In the genomic region with DNA sequence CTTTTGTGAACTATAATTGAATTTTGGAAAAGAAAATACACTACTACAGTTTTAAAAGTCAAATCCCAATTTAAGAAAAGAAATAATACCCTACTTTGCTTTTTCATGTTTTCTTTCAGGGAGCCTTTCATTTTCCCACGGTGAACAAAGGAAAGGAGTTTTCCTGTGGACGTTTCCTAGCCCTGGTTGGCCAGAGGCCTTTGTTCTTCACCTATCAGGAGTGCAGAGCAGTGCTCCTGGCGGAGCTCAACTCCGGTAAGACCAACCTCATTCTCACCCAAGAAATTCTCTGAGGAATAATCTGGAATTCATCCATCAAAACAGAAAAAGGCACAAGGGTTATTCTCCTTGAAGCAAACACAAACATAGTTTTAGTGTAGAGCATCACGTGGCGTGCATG, we compare ENCODE assay signal across 24 cellular contexts.
DNase-seq lines count a peak whose midpoint lies in the region; ATAC-seq and TF ChIP-seq lines count a peak whose summit lies in the region.
"Had no signal": no experiment of that assay in that cellular context is flagged by ENCODE, and none has a peak within 500 bp of the region (broad histone marks: within the 10 kb centered on the region; RNA-seq: fewer than 3 reads in every experiment).

No MANE protein-coding gene starts in this region.

- 17 to 32% (median 29%) methylated on average over 6 of the region's 6 CpGs for WGBS in stomach, 5 donors

- no peak for TF ChIP-seq CTCF in osteoblast (IDR thresholded peaks at IDR 0.05; ENCODE audit: extremely low read depth, low read depth, low read length)
- no peak for TF ChIP-seq CTCF in stomach (IDR thresholded peaks at IDR 0.05)
- TF ChIP-seq CTCF in omental fat pad (IDR thresholded peaks at IDR 0.05): no peak

- H3K36me3 ChIP-seq in osteoblast (ENCODE audit: insufficient read depth, low read length) (no peaks in the 10 kb centered on the region), stomach (no peaks in the 10 kb centered on the region)
- H3K36me3 ChIP-seq: BE2C; BLaER1 treated with 17β-estradiol and CSF1 and Interleukin-3, amounts not matched to agents 10 nM and 100 nM had no signal

- TF ChIP-seq POLR2A in stomach (IDR thresholded peaks at IDR 0.05): no peak

- H4K20me1 ChIP-seq in osteoblast (ENCODE audit: insufficient read depth, low read length): no peaks in the 10 kb centered on the region
- H4K20me1 ChIP-seq: BLaER1 treated with 17β-estradiol and CSF1 and Interleukin-3, amounts not matched to agents 10 nM and 100 nM had no signal

- DNase-seq in dermis blood vessel endothelial cell: peak; percentile 8
- DNase-seq in iris pigment epithelial cell (ENCODE audit: low read depth): peak; percentile 11
- no peak for DNase-seq in osteoblast (ENCODE audit: insufficient read length, low spot score, missing footprints)
- peak; percentile 29 for DNase-seq in stomach
- no peak for DNase-seq in UCSD-AML1 (lab: John Stamatoyannopoulos, UW; ENCODE audit: unreplicated experiment)
- no peak for DNase-seq in NCI-H446 (lab: John Stamatoyannopoulos, UW)
- no peak for DNase-seq in omental fat pad (ENCODE audit: low spot score)
- DNase-seq: 8988T; ACHN; AML-193; BE2C; CD4-positive, alpha-beta T cell; CD8-positive, alpha-beta memory T cell; DMS 273 treated with DMSO at 0.1 percent for 48 hours; DMS79; EL; GDM1; H9 had no signal

- H3K9me3 ChIP-seq in osteoblast (ENCODE audit: low read depth, low read length) (no peaks in the 10 kb centered on the region), stomach (no peaks in the 10 kb centered on the region)
- H3K9me3 ChIP-seq: A549; BE2C; BLaER1 treated with 17β-estradiol and CSF1 and Interleukin-3, amounts not matched to agents 10 nM and 100 nM had no signal

- H3K4me3 ChIP-seq in osteoblast (ENCODE audit: insufficient read depth, low read length) (no peak overlapping the region), stomach (peak overlapping the region in 1 of 4 donors; percentile 12)
- H3K4me3 ChIP-seq: A549; BLaER1 treated with 17β-estradiol and CSF1 and Interleukin-3, amounts not matched to agents 10 nM and 100 nM; GM12878; GM23338 had no signal

- H2AFZ ChIP-seq in osteoblast (ENCODE audit: low read length): peak overlapping the region; percentile 33
- H2AFZ ChIP-seq: GM23338 had no signal

- H3K27me3 ChIP-seq in osteoblast (ENCODE audit: insufficient read depth, low read length): no peaks in the 10 kb centered on the region
- peaks cover 0 to 5% (median 0%) of the 10 kb centered on the region in 3 donors for H3K27me3 ChIP-seq in stomach
- H3K27me3 ChIP-seq: BLaER1 treated with 17β-estradiol and CSF1 and Interleukin-3, amounts not matched to agents 10 nM and 100 nM had no signal

- intact Hi-C loops in stomach (cut with DNase I; ENCODE audit: low total_unique reads): no loop called here

- no peak overlapping the region for H3K4me2 ChIP-seq in osteoblast (ENCODE audit: insufficient read depth, low read length)
- H3K4me2 ChIP-seq: A549; BLaER1 treated with 17β-estradiol and CSF1 and Interleukin-3, amounts not matched to agents 10 nM and 100 nM; GM23338 had no signal

- H3K4me1 ChIP-seq in osteoblast (ENCODE audit: insufficient read depth, low read length) (no peaks in the 10 kb centered on the region), stomach (peaks cover 0 to 12% (median 4%) of the 10 kb centered on the region in 4 donors)
- H3K4me1 ChIP-seq: A549, BE2C had no signal

- no peak for ATAC-seq in omental fat pad (ENCODE audit: low FRiP score)
- no peak for ATAC-seq in GM18520 (IDR thresholded peaks at IDR 0.05; ENCODE audit: unreplicated experiment)
- ATAC-seq: A549, GM12878, GM23338, HCT116 had no signal

- H3K27ac ChIP-seq in osteoblast (ENCODE audit: low read depth, low read length): no peak overlapping the region
- H3K27ac ChIP-seq in stomach: no peak overlapping the region
- H3K27ac ChIP-seq: A549; BLaER1 treated with 17β-estradiol and CSF1 and Interleukin-3, amounts not matched to agents 10 nM and 100 nM had no signal

- no peaks in the 10 kb centered on the region for H3K79me2 ChIP-seq in osteoblast (ENCODE audit: insufficient read depth, low read length)

- TF ChIP-seq EP300 in stomach (IDR thresholded peaks at IDR 0.05): no peak

Comparison
In these comparisons a context has a peak if more than half of its experiments do, and no peak if none do; other contexts are left out.
1. DNase-seq: peak in dermis blood vessel endothelial cell (single experiment), iris pigment epithelial cell (single experiment) and stomach (single experiment); none in osteoblast (single experiment), UCSD-AML1 (single experiment), NCI-H446 (0 of 2) and omental fat pad (single experiment).